7 cellular contexts compared by ENCODE assay signal in the genomic region with DNA sequence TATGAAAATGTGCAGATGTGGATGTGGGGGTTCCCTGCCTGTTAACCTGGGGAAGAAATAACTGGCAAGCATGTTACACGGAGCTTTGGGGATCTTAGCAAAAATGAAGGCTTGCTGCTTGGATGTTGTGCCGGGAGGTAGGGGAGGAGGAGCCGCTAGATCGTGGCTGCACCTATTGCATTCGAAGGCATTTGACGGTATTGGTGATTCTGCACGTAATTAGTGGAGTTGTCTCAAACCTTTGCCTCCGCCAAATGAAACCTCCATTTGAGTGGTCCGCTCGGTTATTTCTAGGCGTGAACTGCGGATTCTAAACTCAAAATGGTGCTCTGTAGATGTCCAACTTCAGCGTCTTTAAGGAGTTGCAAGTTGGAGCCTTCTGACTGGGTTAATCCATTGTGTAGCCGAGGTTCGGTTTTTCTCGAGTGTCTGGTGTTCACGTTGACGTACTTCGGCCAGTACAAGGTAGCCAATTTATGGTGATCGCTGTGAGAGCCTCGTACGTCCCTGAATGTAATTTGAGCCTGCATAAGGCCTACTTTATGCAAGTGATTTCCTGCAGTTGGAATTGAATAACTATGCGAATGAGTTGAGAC. TPM values are rescaled to one million over a fixed set of nuclear protein-coding genes. Genes with fewer than 3 reads are reported as not detected.
DNase-seq lines count a peak whose midpoint lies in the region; ATAC-seq and TF ChIP-seq lines count a peak whose summit lies in the region.

No MANE protein-coding gene starts in this region.

- DNase-seq in SJSA1 (ENCODE audit: low read depth in 1 of 2, low spot score in 2 of 2) (no peak), coronary artery (ENCODE audit: low spot score) (no peak), thyroid gland (peak; percentile 6), cerebellar nuclear complex (lab: John Stamatoyannopoulos, UW) (no peak)

- H3K36me3 ChIP-seq in HUES48 (ENCODE audit: control insufficient read depth, insufficient read depth, low read length) (no peaks in the 10 kb centered on the region), SJSA1 (no peaks in the 10 kb centered on the region; the same call in 1 of the 2 replicates), mucosa of rectum (ENCODE audit: control insufficient read depth in 2 of 2, insufficient read depth in 2 of 2, low read length in 2 of 2) (no peaks in the 10 kb centered on the region), thyroid gland (no peaks in the 10 kb centered on the region)

- H3K4me1 ChIP-seq in HUES48 (ENCODE audit: control insufficient read depth, insufficient read depth, low read length): peaks cover 30% of the 10 kb centered on the region
- H3K4me1 ChIP-seq in SJSA1 (replicated peaks): peaks cover 27% of the 10 kb centered on the region
- peaks cover 14 to 15% of the 10 kb centered on the region in 2 donors for H3K4me1 ChIP-seq in mucosa of rectum (ENCODE audit: control insufficient read depth in 2 of 2, insufficient read depth in 2 of 2, low read length in 2 of 2)
- peaks cover 14 to 22% of the 10 kb centered on the region in 2 donors for H3K4me1 ChIP-seq in thyroid gland

- H3K9me3 ChIP-seq in HUES48 (ENCODE audit: control insufficient read depth, insufficient read depth, low read length) (no peaks in the 10 kb centered on the region), SJSA1 (replicated peaks) (peaks cover 12% of the 10 kb centered on the region; the same call in 1 of the 2 replicates), mucosa of rectum (ENCODE audit: control insufficient read depth in 2 of 2, low read length in 2 of 2) (no peaks in the 10 kb centered on the region), thyroid gland (no peaks in the 10 kb centered on the region)

- peaks cover 42% of the 10 kb centered on the region for H3K27me3 ChIP-seq in HUES48 (ENCODE audit: control insufficient read depth, insufficient read depth, low read length)
- peaks cover 24% of the 10 kb centered on the region for H3K27me3 ChIP-seq in SJSA1 (replicated peaks)
- H3K27me3 ChIP-seq in mucosa of rectum (ENCODE audit: control insufficient read depth in 2 of 2, insufficient read depth in 2 of 2, low read length in 2 of 2): peaks cover 8 to 13% of the 10 kb centered on the region in 2 donors
- no peaks in the 10 kb centered on the region for H3K27me3 ChIP-seq in thyroid gland

- ATAC-seq in GM19324 (IDR thresholded peaks at IDR 0.05; ENCODE audit: low FRiP score, unreplicated experiment): no peak

- intact Hi-C loops in thyroid gland (cut with DNase I): no loop called here

- 34 to 48% methylated on average over 21 to 23 of the region's 23 CpGs for WGBS in thyroid gland, 2 donors

- TF ChIP-seq POLR2A in thyroid gland (IDR thresholded peaks at IDR 0.05): no peak

- H3K9ac ChIP-seq in HUES48 (ENCODE audit: low read depth, low read length): peak overlapping the region; percentile 48
- H3K9ac ChIP-seq in mucosa of rectum (ENCODE audit: low read depth in 1 of 2, low read length in 2 of 2): peak overlapping the region; percentile 48 to 61

- H3K4me3 ChIP-seq in HUES48 (ENCODE audit: low read depth, low read length): peak overlapping the region; percentile 73
- H3K4me3 ChIP-seq in SJSA1: peak overlapping the region; percentile 86
- peak overlapping the region; percentile 73 for H3K4me3 ChIP-seq in coronary artery
- peak overlapping the region; percentile 62 to 75 for H3K4me3 ChIP-seq in mucosa of rectum (ENCODE audit: low read length in 2 of 2)
- peak overlapping the region in 2 of 3 donors; percentile 57 to 74 for H3K4me3 ChIP-seq in thyroid gland (replicated peaks in 1 of 3)

- TF ChIP-seq CTCF in coronary artery (IDR thresholded peaks at IDR 0.05) (no peak), thyroid gland (IDR thresholded peaks at IDR 0.05) (no peak)

- H3K27ac ChIP-seq in HUES48 (ENCODE audit: low read depth, low read length): no peak overlapping the region
- no peak overlapping the region for H3K27ac ChIP-seq in SJSA1
- peak overlapping the region in 1 of 2 donors; percentile 100 for H3K27ac ChIP-seq in coronary artery
- no peak overlapping the region for H3K27ac ChIP-seq in mucosa of rectum (ENCODE audit: low read depth in 2 of 2, low read length in 2 of 2)
- no peak overlapping the region for H3K27ac ChIP-seq in thyroid gland

RNA-seq across cellular contexts. Expression of gene TNRC6C, which starts 1.5 kb away (rescaled TPM):
- 4.6 and 9.6 TPM in 2 replicates for total RNA-seq in SJSA1 (2014; rRNA removed; shearing (Covaris generic))
- total RNA-seq in thyroid gland: 10 to 100 TPM in 3 of 4 donors, 1 to 10 TPM in 1; 9.1 to 32.7 (median 14.3) TPM

Comparison
In these comparisons a context has a peak if more than half of its experiments do, and no peak if none do; other contexts are left out.
1. DNase-seq: peak in thyroid gland (2 of 2); none in SJSA1 (0 of 2), coronary artery (single experiment) and cerebellar nuclear complex (0 of 2).
2. Peak in every context shown above with its lines, with median percentiles within 50 percentile points of each other: H3K4me3 ChIP-seq.